ENCODE assay signal across 8 cellular contexts in genomic region chr14:24215495-24216344, GRCh38. TPM values are rescaled to one million over a fixed set of nuclear protein-coding genes. Genes with fewer than 3 reads are reported as not detected.
DNase-seq lines count a peak whose midpoint lies in the region; ATAC-seq and TF ChIP-seq lines count a peak whose summit lies in the region.

Gene MDP1 (minus strand): TSS chr14:24216066. CDS start chr14:24215955, 111 bp downstream.

- peaks cover 32% of the 10 kb centered on the region for H3K36me3 Mint-ChIP-seq in CD4-positive, alpha-beta T cell (ENCODE audit: low read depth)
- peaks cover 21% of the 10 kb centered on the region for H3K36me3 Mint-ChIP-seq in activated CD4-positive, alpha-beta memory T cell treated with anti-CD3 and anti-CD28 coated beads for 36 hours

- peak within 1 kb of the TSS; percentile 83 to 99 for H3K9ac ChIP-seq in duodenal mucosa (ENCODE audit: low read depth in 1 of 2, low read length in 2 of 2)

- H3K9me3 Mint-ChIP-seq in CD4-positive, alpha-beta T cell = no peaks in the 10 kb centered on the region
- H3K9me3 Mint-ChIP-seq in activated CD4-positive, alpha-beta memory T cell treated with anti-CD3 and anti-CD28 coated beads for 36 hours = no peaks in the 10 kb centered on the region

- no peaks in the 10 kb centered on the region for H3K27me3 Mint-ChIP-seq in CD4-positive, alpha-beta T cell
- H3K27me3 Mint-ChIP-seq in activated CD4-positive, alpha-beta memory T cell treated with anti-CD3 and anti-CD28 coated beads for 36 hours = no peaks in the 10 kb centered on the region

- no peaks in the 10 kb centered on the region for H3K27me3 ChIP-seq in CD4-positive, alpha-beta T cell (ENCODE audit: control insufficient read depth, insufficient read depth, low read length)
- no peaks in the 10 kb centered on the region for H3K27me3 ChIP-seq in duodenal mucosa (ENCODE audit: control insufficient read depth in 1 of 2, insufficient read depth in 2 of 2, low read length in 2 of 2)

- peaks cover 16 to 21% of the 10 kb centered on the region in 2 donors for H3K4me1 ChIP-seq in duodenal mucosa (ENCODE audit: control insufficient read depth in 1 of 2, insufficient read depth in 2 of 2, low read length in 2 of 2)

- CTCF ChIA-PET in CD4-positive, alpha-beta T cell (lab: Charles Lee) = interaction anchor here (0.6 to 2.4 kb wide), 30 partner anchors 10 to 1121 kb away, joined by 3 to 38 read pairs (median 4); partner anchors contain the start of genes ACIN1, C14orf119, DHRS1 and EMC9
- CTCF ChIA-PET in activated CD4-positive, alpha-beta memory T cell treated with anti-CD3 and anti-CD28 coated beads for 36 hours (lab: Charles Lee) = interaction anchor here (0.7 to 4.6 kb wide), 27 partner anchors 8 to 220 kb away, joined by 3 to 39 read pairs (median 4); partner anchors contain the start of genes CIDEB, DCAF11, DHRS1 and IRF9

- intact Hi-C loops in CD4-positive, alpha-beta T cell (cut with DNase I, micrococcal nuclease) = loop anchor here (1.0 to 5.0 kb wide), 8 partner anchors 17 to 217 kb away; partner anchors contain the start of genes TINF2 (in 2 of the 2), GMPR2 (in 1 of the 2), NEDD8 (in 1 of the 2) and RABGGTA (in 1 of the 2)
- intact Hi-C loops in activated CD4-positive, alpha-beta memory T cell treated with anti-CD3 and anti-CD28 coated beads for 36 hours (cut with micrococcal nuclease) = loop anchor here (1.0 kb wide), 1 partner anchor 82 kb away; no protein-coding TSS in a partner anchor

- peak; percentile 67 for TF ChIP-seq CTCF in CD4-positive, alpha-beta T cell (IDR thresholded peaks at IDR 0.05)

- peak; percentile 72 for ATAC-seq in CD4-positive, alpha-beta T cell (ENCODE audit: poor library complexity)
- ATAC-seq in GM19395 (IDR thresholded peaks at IDR 0.05; ENCODE audit: unreplicated experiment) = peak; percentile 68
- peak; percentile 53 for ATAC-seq in HG03565 (IDR thresholded peaks at IDR 0.05; ENCODE audit: unreplicated experiment)

- H3K4me3 ChIP-seq in duodenal mucosa (ENCODE audit: low read depth in 1 of 2, low read length in 2 of 2) = peak within 1 kb of the TSS; percentile 84 to 96

- peak within 1 kb of the TSS; percentile 96 for H3K27ac Mint-ChIP-seq in CD4-positive, alpha-beta T cell
- peak within 1 kb of the TSS; percentile 94 for H3K27ac Mint-ChIP-seq in activated CD4-positive, alpha-beta memory T cell treated with anti-CD3 and anti-CD28 coated beads for 36 hours

- peaks cover under 1 to 20% of the 10 kb centered on the region in 2 donors for H3K36me3 ChIP-seq in duodenal mucosa (ENCODE audit: control insufficient read depth in 1 of 2, insufficient read depth in 2 of 2, low read length in 2 of 2)

- H3K9me3 ChIP-seq in CD4-positive, alpha-beta T cell (ENCODE audit: control insufficient read depth, low read length) = no peaks in the 10 kb centered on the region
- no peaks in the 10 kb centered on the region for H3K9me3 ChIP-seq in duodenal mucosa (ENCODE audit: control insufficient read depth in 1 of 2, low read length in 2 of 2)

- peak; percentile 79 to 86 (median 83) for DNase-seq in CD4-positive, alpha-beta T cell
- peak; percentile 77 for DNase-seq in NCI-H748 treated with DMSO at 0.1 percent for 48 hours (lab: John Stamatoyannopoulos, UW)
- peak; percentile 92 for DNase-seq in activated CD4-positive, alpha-beta memory T cell treated with anti-CD3 and anti-CD28 coated beads for 36 hours
- peak; percentile 93 for DNase-seq in lung microvascular endothelial cell (ENCODE audit: low read depth in 2 of 2)
- DNase-seq in stimulated activated CD4-positive, alpha-beta T cell treated with anti-CD3 and anti-CD28 coated beads, TNF-alpha, amount 100 ng/mL, for 48 hours (ENCODE audit: low read depth in 3 of 3) = peak; percentile 69 to 74 (median 74)

- POLR2A ChIA-PET in CD4-positive, alpha-beta T cell (lab: Charles Lee) = interaction anchor here (0.6 to 4.7 kb wide), 25 partner anchors 9 to 226 kb away, joined by 3 to 144 read pairs (median 6); partner anchors contain the start of genes CBLN3, DCAF11, DHRS1 and EMC9
- POLR2A ChIA-PET in activated CD4-positive, alpha-beta memory T cell treated with anti-CD3 and anti-CD28 coated beads for 36 hours (lab: Charles Lee) = interaction anchor here (0.6 to 2.6 kb wide), 16 partner anchors 8 to 110 kb away, joined by 3 to 20 read pairs (median 4); partner anchors contain the start of genes CIDEB, DHRS1, GMPR2 and IPO4

- H3K4me3 Mint-ChIP-seq in CD4-positive, alpha-beta T cell = peak within 1 kb of the TSS; percentile 97
- H3K4me3 Mint-ChIP-seq in activated CD4-positive, alpha-beta memory T cell treated with anti-CD3 and anti-CD28 coated beads for 36 hours = peak within 1 kb of the TSS; percentile 84

- peak within 1 kb of the TSS; percentile 92 for H3K27ac ChIP-seq in CD4-positive, alpha-beta T cell (ENCODE audit: low read depth, low read length)
- H3K27ac ChIP-seq in duodenal mucosa (ENCODE audit: low read depth, low read length) = peak within 1 kb of the TSS; percentile 74

- peaks cover 49% of the 10 kb centered on the region for H3K4me1 Mint-ChIP-seq in CD4-positive, alpha-beta T cell (ENCODE audit: low read depth)
- H3K4me1 Mint-ChIP-seq in activated CD4-positive, alpha-beta memory T cell treated with anti-CD3 and anti-CD28 coated beads for 36 hours (ENCODE audit: low read depth) = peaks cover 41% of the 10 kb centered on the region

RNA-seq across cellular contexts. Expression of gene MDP1, which starts in this region (rescaled TPM):
- total RNA-seq in CD4-positive, alpha-beta T cell = 1 to 10 TPM; 3.2 to 3.7 TPM
- 10 to 100 TPM; 14.2 to 15.8 TPM for total RNA-seq in activated CD4-positive, alpha-beta memory T cell treated with anti-CD3 and anti-CD28 coated beads for 36 hours
- 8.3 and 13.7 TPM in 2 replicates for total RNA-seq in lung microvascular endothelial cell

Comparison
In these comparisons a context has a peak if more than half of its experiments do, and no peak if none do; other contexts are left out.
1. Peak in every context shown above with its lines: DNase-seq, ATAC-seq, H3K4me3 ChIP-seq and H3K27ac ChIP-seq.